30 cellular contexts compared by ENCODE assay signal in genomic region chr6:104698979-104699378, GRCh38.
"Had no signal": no experiment of that assay in that cellular context is flagged by ENCODE, and none has a peak within 500 bp of the region (broad histone marks: within the 10 kb centered on the region; RNA-seq: fewer than 3 reads in every experiment).

No MANE protein-coding gene starts in this region.

- H3K4me3 ChIP-seq: dorsolateral prefrontal cortex, esophagus muscularis mucosa, gastroesophageal sphincter, heart left ventricle, hepatocyte, lung, mucosa of descending colon, neural progenitor cell, prostate gland, sigmoid colon, stomach, testis, tibial artery, vagina had no signal

- H3K27me3 ChIP-seq: dorsolateral prefrontal cortex, esophagus muscularis mucosa, foreskin keratinocyte, gastroesophageal sphincter, heart left ventricle, hepatocyte, neural progenitor cell, sigmoid colon, stomach, testis, tibial artery, vagina had no signal

- ATAC-seq: foreskin keratinocyte; gastroesophageal sphincter; heart left ventricle; left lobe of liver; mucosa of descending colon; natural killer cell treated with Interleukin-12 subunit alpha and Interleukin-12 subunit beta and Interleukin-15 and Interleukin-18, amount 100 ng/mL, for 72 hours; right cardiac atrium; stimulated activated effector memory CD8-positive, alpha-beta T cell treated with anti-CD3 and anti-CD28 coated beads, Interleukin-12 subunit alpha, Interleukin-12 subunit beta, amount 100 ng/mL, for 72 hours had no signal

- DNase-seq: dorsolateral prefrontal cortex; effector CD8-positive, alpha-beta T cell; foreskin keratinocyte; heart left ventricle; kidney; mesenchymal stem cell; mucosa of descending colon; naive B cell; right cardiac atrium; sigmoid colon; stimulated activated CD4-positive, alpha-beta T cell treated with anti-CD3 and anti-CD28 coated beads, Interleukin-2, amount 100 ng/mL, for 24 hours; stimulated activated CD4-positive, alpha-beta T cell treated with anti-CD3 and anti-CD28 coated beads, Interleukin-4, amount 100 ng/mL, for 24 hours; stimulated activated naive CD4-positive, alpha-beta T cell treated with Interleukin-2 at 50 U/mL for 16 hours; stomach; testis; tibial artery had no signal

- H3K9ac ChIP-seq: neural progenitor cell, parathyroid adenoma had no signal

- H3K27ac ChIP-seq: dorsolateral prefrontal cortex, esophagus muscularis mucosa, foreskin keratinocyte, gastroesophageal sphincter, heart left ventricle, hepatocyte, neural progenitor cell, parathyroid adenoma, prostate gland, sigmoid colon, stomach, testis, tibial artery, vagina had no signal

- H3K36me3 ChIP-seq: esophagus muscularis mucosa, gastroesophageal sphincter, heart left ventricle, neural progenitor cell, prostate gland, sigmoid colon, stomach, tibial artery, vagina had no signal

- H3K9me3 Mint-ChIP-seq: naive B cell; natural killer cell treated with Interleukin-12 subunit alpha and Interleukin-12 subunit beta and Interleukin-15 and Interleukin-18, amount 100 ng/mL, for 72 hours; stimulated activated effector memory CD8-positive, alpha-beta T cell treated with anti-CD3 and anti-CD28 coated beads, Interleukin-12 subunit alpha, Interleukin-12 subunit beta, amount 100 ng/mL, for 72 hours had no signal

- H3K4me1 ChIP-seq: esophagus muscularis mucosa, foreskin keratinocyte, neural progenitor cell, parathyroid adenoma, prostate gland, sigmoid colon, stomach, testis, tibial artery, vagina had no signal

- H3K36me3 Mint-ChIP-seq: mesothelial cell of epicardium; naive B cell; natural killer cell treated with Interleukin-12 subunit alpha and Interleukin-12 subunit beta and Interleukin-15 and Interleukin-18, amount 100 ng/mL, for 72 hours; neural progenitor cell; stimulated activated effector memory CD8-positive, alpha-beta T cell treated with anti-CD3 and anti-CD28 coated beads, Interleukin-12 subunit alpha, Interleukin-12 subunit beta, amount 100 ng/mL, for 72 hours had no signal

- H3K27ac Mint-ChIP-seq: mesothelial cell of epicardium; natural killer cell treated with Interleukin-12 subunit alpha and Interleukin-12 subunit beta and Interleukin-15 and Interleukin-18, amount 100 ng/mL, for 72 hours; neural progenitor cell; stimulated activated effector memory CD8-positive, alpha-beta T cell treated with anti-CD3 and anti-CD28 coated beads, Interleukin-12 subunit alpha, Interleukin-12 subunit beta, amount 100 ng/mL, for 72 hours had no signal

- H3K9me3 ChIP-seq: esophagus muscularis mucosa, gastroesophageal sphincter, heart left ventricle, mucosa of descending colon, prostate gland, sigmoid colon, stomach, testis, tibial artery, vagina had no signal

- H3K27me3 Mint-ChIP-seq: naive B cell; natural killer cell treated with Interleukin-12 subunit alpha and Interleukin-12 subunit beta and Interleukin-15 and Interleukin-18, amount 100 ng/mL, for 72 hours had no signal

- FAIRE-seq: colon, endothelial cell of umbilical vein, kidney had no signal

- H3K4me3 Mint-ChIP-seq: mesothelial cell of epicardium; naive B cell; natural killer cell treated with Interleukin-12 subunit alpha and Interleukin-12 subunit beta and Interleukin-15 and Interleukin-18, amount 100 ng/mL, for 72 hours; neural progenitor cell; stimulated activated effector memory CD8-positive, alpha-beta T cell treated with anti-CD3 and anti-CD28 coated beads, Interleukin-12 subunit alpha, Interleukin-12 subunit beta, amount 100 ng/mL, for 72 hours had no signal

- H3K4me1 Mint-ChIP-seq: naive B cell had no signal
